ENCODE assay signal across 28 cellular contexts in the genomic region with DNA sequence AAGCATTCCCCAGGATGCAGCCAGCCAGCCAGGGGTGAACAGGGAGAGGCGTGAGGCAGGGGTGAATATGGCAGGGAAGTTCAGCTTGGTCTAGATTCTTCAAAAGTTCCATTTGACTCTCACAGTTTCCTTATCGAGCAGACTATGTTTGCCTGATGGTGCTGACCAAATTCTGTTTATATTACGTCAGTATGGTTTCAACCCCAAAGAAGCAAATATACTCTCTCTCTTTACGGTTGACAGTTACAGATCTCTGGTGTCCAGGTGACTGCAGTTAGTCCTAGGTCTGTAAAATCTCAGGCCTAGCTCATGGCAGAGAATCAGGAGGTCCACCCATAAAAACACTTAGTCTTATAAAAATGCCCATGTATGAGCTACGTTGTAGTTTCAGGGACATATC. TPM values are rescaled to one million over a fixed set of nuclear protein-coding genes. Genes with fewer than 3 reads are reported as not detected.
DNase-seq lines count a peak whose midpoint lies in the region; ATAC-seq and TF ChIP-seq lines count a peak whose summit lies in the region.
"Had no signal": no experiment of that assay in that cellular context is flagged by ENCODE, and none has a peak within 500 bp of the region (broad histone marks: within the 10 kb centered on the region; RNA-seq: fewer than 3 reads in every experiment).

No MANE protein-coding gene starts in this region.

- TF ChIP-seq CTCF in upper lobe of right lung (IDR thresholded peaks at IDR 0.05): no peak

- H3K4me3 ChIP-seq in upper lobe of right lung: no peak overlapping the region
- H3K4me3 ChIP-seq: heart right ventricle, lung, mucosa of descending colon, SK-N-MC had no signal

- H3K4me1 Mint-ChIP-seq in activated T-helper 2 cell treated with anti-CD3 and anti-CD28 coated beads, Interferon-gamma antibody, Interleukin-2, Interleukin-4, amounts not matched to agents 10 μg/mL and 5 μg/mL and 100 μg/mL, durations not matched to agents 14 hours and 24 hours and 36 hours (ENCODE audit: low read depth): peaks cover 32% of the 10 kb centered on the region

- H3K4me1 ChIP-seq in upper lobe of right lung: peaks cover 15% of the 10 kb centered on the region

- peak overlapping the region; percentile 38 for H3K27ac Mint-ChIP-seq in activated T-helper 2 cell treated with anti-CD3 and anti-CD28 coated beads, Interferon-gamma antibody, Interleukin-2, Interleukin-4, amounts not matched to agents 10 μg/mL and 5 μg/mL and 100 μg/mL, durations not matched to agents 14 hours and 24 hours and 36 hours
- H3K27ac Mint-ChIP-seq: endodermal cell, nephron had no signal

- H3K27me3 ChIP-seq in upper lobe of right lung: no peaks in the 10 kb centered on the region
- H3K27me3 ChIP-seq: BE2C, heart right ventricle had no signal

- H3K9me3 ChIP-seq in upper lobe of right lung: no peaks in the 10 kb centered on the region
- H3K9me3 ChIP-seq: BE2C, heart right ventricle, mucosa of descending colon had no signal

- H3K27me3 Mint-ChIP-seq in activated T-helper 2 cell treated with anti-CD3 and anti-CD28 coated beads, Interferon-gamma antibody, Interleukin-2, Interleukin-4, amounts not matched to agents 10 μg/mL and 5 μg/mL and 100 μg/mL, durations not matched to agents 14 hours and 24 hours and 36 hours (ENCODE audit: low read depth): no peaks in the 10 kb centered on the region

- H3K9me3 Mint-ChIP-seq in activated T-helper 2 cell treated with anti-CD3 and anti-CD28 coated beads, Interferon-gamma antibody, Interleukin-2, Interleukin-4, amounts not matched to agents 10 μg/mL and 5 μg/mL and 100 μg/mL, durations not matched to agents 14 hours and 24 hours and 36 hours: no peaks in the 10 kb centered on the region
- H3K9me3 Mint-ChIP-seq: nephron had no signal

- DNase-seq in activated CD8-positive, alpha-beta memory T cell treated with anti-CD3 and anti-CD28 coated beads, Interleukin-2, amount 50 U/mL, for 48 hours: peak; percentile 42
- no peak for DNase-seq in activated CD8-positive, alpha-beta memory T cell treated with anti-CD3 and anti-CD28 coated beads for 24 hours
- DNase-seq in activated T-helper 2 cell treated with anti-CD3 and anti-CD28 coated beads, Interferon-gamma antibody, Interleukin-2, Interleukin-4, amounts not matched to agents 10 μg/mL and 5 μg/mL and 100 μg/mL, durations not matched to agents 14 hours and 24 hours and 36 hours (ENCODE audit: low spot score): no peak
- DNase-seq in upper lobe of right lung: peak; percentile 5
- DNase-seq in germinal center (ENCODE audit: low spot score): no peak
- no peak for DNase-seq in HPDE6-E6E7 (ENCODE audit: extremely low spot score)
- DNase-seq: activated CD4-positive, alpha-beta T cell treated with anti-CD3 and anti-CD28 coated beads for 4 hours; activated gamma-delta T cell; BE2C; central memory CD4-positive, alpha-beta T cell; COR-L47; foreskin fibroblast; GF-D8; heart right ventricle; NCI-H1105; NCI-H2029 treated with DMSO at 0.1 percent for 48 hours; NCI-H345; NCI-H774; retina; small intestine had no signal

- H3K36me3 Mint-ChIP-seq in activated T-helper 2 cell treated with anti-CD3 and anti-CD28 coated beads, Interferon-gamma antibody, Interleukin-2, Interleukin-4, amounts not matched to agents 10 μg/mL and 5 μg/mL and 100 μg/mL, durations not matched to agents 14 hours and 24 hours and 36 hours (ENCODE audit: low read depth): peaks cover 7% of the 10 kb centered on the region

- intact Hi-C loops in activated T-helper 2 cell treated with anti-CD3 and anti-CD28 coated beads, Interferon-gamma antibody, Interleukin-2, Interleukin-4, amounts not matched to agents 10 μg/mL and 5 μg/mL and 100 μg/mL, durations not matched to agents 14 hours and 24 hours and 36 hours (cut with micrococcal nuclease): no loop called here
- intact Hi-C loops in upper lobe of right lung (cut with DNase I): no loop called here

- H3K36me3 ChIP-seq in upper lobe of right lung: no peaks in the 10 kb centered on the region
- H3K36me3 ChIP-seq: BE2C, heart right ventricle had no signal

- peak; percentile 46 for ATAC-seq in HG02885 (IDR thresholded peaks at IDR 0.05; ENCODE audit: poor library complexity, unreplicated experiment)
- ATAC-seq in upper lobe of right lung: no peak
- no peak for ATAC-seq in HG02763 (IDR thresholded peaks at IDR 0.05; ENCODE audit: unreplicated experiment)
- ATAC-seq: esophagus mucosa, heart right ventricle, mucosa of descending colon had no signal

- no peak overlapping the region for H3K4me3 Mint-ChIP-seq in activated T-helper 2 cell treated with anti-CD3 and anti-CD28 coated beads, Interferon-gamma antibody, Interleukin-2, Interleukin-4, amounts not matched to agents 10 μg/mL and 5 μg/mL and 100 μg/mL, durations not matched to agents 14 hours and 24 hours and 36 hours (ENCODE audit: low read depth)
- H3K4me3 Mint-ChIP-seq: endodermal cell, nephron had no signal

- H3K27ac ChIP-seq in upper lobe of right lung: no peak overlapping the region
- H3K27ac ChIP-seq: heart right ventricle, SK-N-MC had no signal

RNA-seq across cellular contexts. Expression of a gene that starts 38.3 kb away (rescaled TPM):
- 86.8 and 91.3 TPM in 2 replicates for total RNA-seq in activated T-helper 2 cell treated with anti-CD3 and anti-CD28 coated beads, Interferon-gamma antibody, Interleukin-2, Interleukin-4, amounts not matched to agents 10 μg/mL and 5 μg/mL and 100 μg/mL, durations not matched to agents 14 hours and 24 hours and 36 hours
- 31.3 TPM for total RNA-seq in upper lobe of right lung

Comparison
In these comparisons a context has a peak if more than half of its experiments do, and no peak if none do; other contexts are left out.
1. DNase-seq: peak in activated CD8-positive, alpha-beta memory T cell treated with anti-CD3 and anti-CD28 coated beads, Interleukin-2, amount 50 U/mL, for 48 hours (single experiment) and upper lobe of right lung (single experiment); none in activated CD8-positive, alpha-beta memory T cell treated with anti-CD3 and anti-CD28 coated beads for 24 hours (single experiment), activated T-helper 2 cell treated with anti-CD3 and anti-CD28 coated beads, Interferon-gamma antibody, Interleukin-2, Interleukin-4, amounts not matched to agents 10 μg/mL and 5 μg/mL and 100 μg/mL, durations not matched to agents 14 hours and 24 hours and 36 hours (single experiment), germinal center (single experiment) and HPDE6-E6E7 (single experiment).